10 cellular contexts compared by ENCODE assay signal in genomic region chr14:79369359-79370332, GRCh38.
DNase-seq lines count a peak whose midpoint lies in the region; ATAC-seq, FAIRE-seq and TF ChIP-seq lines count a peak whose summit lies in the region.
"Had no signal": no experiment of that assay in that cellular context is flagged by ENCODE, and none has a peak within 500 bp of the region (broad histone marks: within the 10 kb centered on the region; RNA-seq: fewer than 3 reads in every experiment).

No MANE protein-coding gene starts in this region.

- H3K27ac ChIP-seq in RWPE2 (ENCODE audit: poor library complexity, severe bottlenecking) (peak overlapping the region; percentile 44), foreskin keratinocyte (peak overlapping the region; percentile 73), smooth muscle cell (ENCODE audit: low read depth) (peak overlapping the region; percentile 79)

- H3K27me3 ChIP-seq in RWPE2 (ENCODE audit: insufficient read depth, poor library complexity, severe bottlenecking) (no peaks in the 10 kb centered on the region), foreskin keratinocyte (no peaks in the 10 kb centered on the region), smooth muscle cell (ENCODE audit: low read depth) (no peaks in the 10 kb centered on the region)

- H3K4me1 ChIP-seq in RWPE2 (ENCODE audit: insufficient read depth, poor library complexity, severe bottlenecking) (peaks cover 4% of the 10 kb centered on the region), foreskin keratinocyte (no peaks in the 10 kb centered on the region), smooth muscle cell (ENCODE audit: low read depth) (peaks cover 10% of the 10 kb centered on the region)

- DNase-seq in H54 (ENCODE audit: insufficient read length, low spot score) (peak; percentile 5), RWPE2 (ENCODE audit: low spot score) (peak; percentile 57), foreskin keratinocyte (peak; percentile 80 to 89), smooth muscle cell (lab: John Stamatoyannopoulos, UW; ENCODE audit: unreplicated experiment) (no peak), RPMI8226 (no peak), C1 segment of cervical spinal cord (lab: John Stamatoyannopoulos, UW) (no peak)
- DNase-seq: NCI-H2029 treated with DMSO at 0.1 percent for 48 hours; stimulated activated CD4-positive, alpha-beta T cell treated with anti-CD3 and anti-CD28 coated beads, Interleukin-4, amount 100 ng/mL, for 1 hour; T-cell had no signal

- peak; percentile 100 for ATAC-seq in RWPE2 (ENCODE audit: low read depth)
- peak; percentile 100 for ATAC-seq in foreskin keratinocyte
- no peak for ATAC-seq in GM21717 (IDR thresholded peaks at IDR 0.05; ENCODE audit: unreplicated experiment)
- ATAC-seq: T-cell had no signal

- no peak overlapping the region for H2AFZ ChIP-seq in smooth muscle cell (ENCODE audit: low read depth)

- peaks cover 7% of the 10 kb centered on the region for H3F3A ChIP-seq in smooth muscle cell (ENCODE audit: low read depth)

- no peak overlapping the region for H3K9ac ChIP-seq in smooth muscle cell (ENCODE audit: low read depth)

- H3K36me3 ChIP-seq in RWPE2 (ENCODE audit: low read depth) (no peaks in the 10 kb centered on the region), smooth muscle cell (ENCODE audit: low read depth) (no peaks in the 10 kb centered on the region)

- peak; percentile 11 for FAIRE-seq in H54 (lab: Jason Lieb, UNC)

- TF ChIP-seq CTCF in RWPE2 (IDR thresholded peaks at IDR 0.05; ENCODE audit: poor library complexity, severe bottlenecking) (peak; percentile 45), foreskin keratinocyte (conservative IDR thresholded peaks at IDR 0.05) (peak; percentile 43), smooth muscle cell (IDR thresholded peaks at IDR 0.05; ENCODE audit: borderline replicate concordance, insufficient read depth, poor library complexity, severe bottlenecking) (no peak)

- H3K79me2 ChIP-seq in smooth muscle cell (ENCODE audit: low read depth) = no peaks in the 10 kb centered on the region

- 56% methylated on average over 10 of the region's 10 CpGs for WGBS in smooth muscle cell (ENCODE audit: low lambda C conversion rate)

- H3K9me3 ChIP-seq in RWPE2 (ENCODE audit: severe bottlenecking) = no peaks in the 10 kb centered on the region
- H3K9me3 ChIP-seq in smooth muscle cell (replicated peaks; ENCODE audit: low read depth) = no peaks in the 10 kb centered on the region

- no peaks in the 10 kb centered on the region for H4K20me1 ChIP-seq in smooth muscle cell (ENCODE audit: low read depth)

- TF ChIP-seq POLR2A in H54 (IDR thresholded peaks at IDR 0.05; ENCODE audit: low read depth, low read length) = no peak

- no peak overlapping the region for H3K4me3 ChIP-seq in RWPE2 (ENCODE audit: severe bottlenecking)
- no peak overlapping the region for H3K4me3 ChIP-seq in smooth muscle cell

- H3K4me2 ChIP-seq in smooth muscle cell = no peak overlapping the region

Comparison
In these comparisons a context has a peak if more than half of its experiments do, and no peak if none do; other contexts are left out.
1. DNase-seq: peak in H54 (single experiment), RWPE2 (single experiment) and foreskin keratinocyte (2 of 2); none in smooth muscle cell (single experiment), RPMI8226 (single experiment) and C1 segment of cervical spinal cord (0 of 14).
2. Peak in every context shown above with its lines, with median percentiles within 50 percentile points of each other: H3K27ac ChIP-seq.